In genomic region chr5:133510634-133511262, GRCh38 we compare ENCODE assay signal across 1 cellular context.
TF ChIP-seq lines count a peak whose summit lies in the region.

No MANE protein-coding gene starts in this region.

TF ChIP-seq in K562, 482 proteins besides CTCF, POLR2A, EP300 and RAD21 (continued from another document and continues in another):
- TF ChIP-seq ATF3 (IDR thresholded peaks at IDR 0.05), result peak; percentile 30; the same call in 1 of the 2 replicates
- no peak for TF ChIP-seq ATF3 (CRISPR knock-in tag; conservative IDR thresholded peaks at IDR 0.05)
- no peak for TF ChIP-seq TAF9B (IDR thresholded peaks at IDR 0.05; ENCODE audit: partially characterized antibody)
- TF ChIP-seq SMARCA5 (IDR thresholded peaks at IDR 0.05), result no peak
- no peak for TF ChIP-seq IFI16 (CRISPR knock-in tag; IDR thresholded peaks at IDR 0.05)
- TF ChIP-seq SRSF1 (IDR thresholded peaks at IDR 0.05; ENCODE audit: low read depth, low read length), result no peak
- TF ChIP-seq HOXB6 (CRISPR knock-in tag; IDR thresholded peaks at IDR 0.05; ENCODE audit: borderline replicate concordance), result no peak
- TF ChIP-seq DLX4 (CRISPR knock-in tag; IDR thresholded peaks at IDR 0.05), result no peak
- no peak for TF ChIP-seq RHOXF2B (CRISPR knock-in tag; conservative IDR thresholded peaks at IDR 0.05)
- no peak for TF ChIP-seq ZZZ3 (IDR thresholded peaks at IDR 0.05)
- peak; percentile 96 for TF ChIP-seq MAFF (IDR thresholded peaks at IDR 0.05; ENCODE audit: low read length)
- TF ChIP-seq E2F8 (IDR thresholded peaks at IDR 0.05; ENCODE audit: low read depth, partially characterized antibody), result no peak
- TF ChIP-seq XRCC3 (IDR thresholded peaks at IDR 0.05), result no peak
- TF ChIP-seq ZBTB11 (CRISPR knock-in tag; IDR thresholded peaks at IDR 0.05), result peak in 1 of 3 experiments; percentile 90; a peak in 2 of 6 replicates
- no peak for TF ChIP-seq POU5F1 (IDR thresholded peaks at IDR 0.05; ENCODE audit: borderline replicate concordance, low read depth, low read length, partially characterized antibody)
- TF ChIP-seq NR2F6 (CRISPR knock-in tag; IDR thresholded peaks at IDR 0.05), result no peak
- no peak for TF ChIP-seq POLR2H (tag; IDR thresholded peaks at IDR 0.05; ENCODE audit: low read depth)
- TF ChIP-seq PURB (CRISPR knock-in tag; IDR thresholded peaks at IDR 0.05; ENCODE audit: low read depth), result no peak
- TF ChIP-seq ZNF518B (CRISPR knock-in tag; IDR thresholded peaks at IDR 0.05), result no peak
- TF ChIP-seq BHLHE40 (IDR thresholded peaks at IDR 0.05; ENCODE audit: low read length), result no peak
- TF ChIP-seq MBD2 (IDR thresholded peaks at IDR 0.05; ENCODE audit: borderline replicate concordance, low read depth), result no peak
- TF ChIP-seq ARID1B (IDR thresholded peaks at IDR 0.05), result peak; percentile 66
- TF ChIP-seq ZNF280B (CRISPR knock-in tag; IDR thresholded peaks at IDR 0.05), result no peak
- TF ChIP-seq HDAC6 (IDR thresholded peaks at IDR 0.05; ENCODE audit: low read depth, low read length), result no peak
- TF ChIP-seq IRF9 (tag; IDR thresholded peaks at IDR 0.05), result no peak
- TF ChIP-seq NR0B1 (IDR thresholded peaks at IDR 0.05; ENCODE audit: partially characterized antibody), result no peak
- no peak for TF ChIP-seq PREB (CRISPR knock-in tag; IDR thresholded peaks at IDR 0.05)
- TF ChIP-seq ZBTB40 (IDR thresholded peaks at IDR 0.05), result no peak
- no peak for TF ChIP-seq ZBTB40 (CRISPR knock-in tag; IDR thresholded peaks at IDR 0.05)
